Comparison of ENCODE assay signal across 11 cellular contexts in the genomic region with DNA sequence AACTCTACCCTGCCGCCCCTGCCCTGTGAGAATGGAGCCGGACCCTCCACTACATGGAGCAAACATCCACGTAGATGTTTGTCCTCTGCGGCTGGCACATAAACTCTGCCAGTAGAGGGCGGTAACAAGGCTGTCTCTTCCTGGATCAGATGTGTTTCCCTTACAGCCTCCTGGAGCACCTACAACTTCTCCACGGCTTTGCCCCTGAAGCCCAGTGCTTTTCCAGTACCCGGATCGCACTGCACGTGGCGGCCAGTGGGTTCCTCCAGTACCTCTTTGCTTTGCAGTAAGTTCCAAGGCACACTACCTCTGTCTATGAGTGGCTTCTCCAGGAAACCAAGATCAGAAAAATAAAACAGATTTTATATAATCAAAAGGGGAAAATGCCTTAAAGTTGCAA.
DNase-seq lines count a peak whose midpoint lies in the region; ATAC-seq and TF ChIP-seq lines count a peak whose summit lies in the region.
"Had no signal": no experiment of that assay in that cellular context is flagged by ENCODE, and none has a peak within 500 bp of the region (broad histone marks: within the 10 kb centered on the region; RNA-seq: fewer than 3 reads in every experiment).

No MANE protein-coding gene starts in this region.

- H3K4me3 Mint-ChIP-seq in MCF 10A (ENCODE audit: unreplicated experiment) (no peak overlapping the region), endodermal cell (no peak overlapping the region)
- H3K4me3 Mint-ChIP-seq: CD4-positive, CD25-positive, alpha-beta regulatory T cell had no signal

- no peak overlapping the region for H3K4me2 ChIP-seq in mammary epithelial cell (ENCODE audit: insufficient read depth, low read depth, low read length)

- H3K9me3 Mint-ChIP-seq in MCF 10A (ENCODE audit: unreplicated experiment): no peaks in the 10 kb centered on the region
- H3K9me3 Mint-ChIP-seq in endodermal cell: no peaks in the 10 kb centered on the region

- H3K36me3 ChIP-seq in mammary epithelial cell (ENCODE audit: insufficient read depth, low read length) (no peaks in the 10 kb centered on the region), endodermal cell (ENCODE audit: control insufficient read depth, insufficient read depth, low read length) (no peaks in the 10 kb centered on the region), upper lobe of right lung (no peaks in the 10 kb centered on the region)

- no peaks in the 10 kb centered on the region for H3K79me2 ChIP-seq in mammary epithelial cell (ENCODE audit: insufficient read depth, low read length)

- POLR2A ChIA-PET in MCF 10A (lab: Yijun Ruan, JAX): no interaction called here

- in situ Hi-C loops in mammary epithelial cell (cut with MboI; ENCODE audit: low sequenced_read_pairs in 2 of 2): no loop called here

- WGBS in mammary epithelial cell (ENCODE audit: low coverage, missing lambda C conversion rate): 71% methylated on average over 10 of the region's 10 CpGs
- WGBS in endodermal cell (ENCODE audit: insufficient coverage in 1 of 2, insufficient read length in 1 of 2), 2 experiments: 67 to 71% methylated on average over 10 of the region's 10 CpGs

- dilution Hi-C loops in mammary epithelial cell (cut with HindIII; ENCODE audit: low sequenced_read_pairs): no loop called here

- H2AFZ ChIP-seq in mammary epithelial cell (ENCODE audit: low read depth, low read length): no peak overlapping the region

- H3K27ac ChIP-seq in mammary epithelial cell (ENCODE audit: insufficient read depth, low read depth, low read length) (no peak overlapping the region), endodermal cell (ENCODE audit: low read depth, low read length) (no peak overlapping the region), upper lobe of right lung (no peak overlapping the region)

- H3K9me3 ChIP-seq in mammary epithelial cell (replicated peaks; ENCODE audit: insufficient read depth, low read length) (peaks cover 16% of the 10 kb centered on the region), endodermal cell (ENCODE audit: control insufficient read depth, low read length) (peaks cover 6% of the 10 kb centered on the region), upper lobe of right lung (no peaks in the 10 kb centered on the region)

- no peaks in the 10 kb centered on the region for H4K20me1 ChIP-seq in mammary epithelial cell (ENCODE audit: insufficient read depth, low read length)

- no peak overlapping the region for H3K9ac ChIP-seq in mammary epithelial cell (ENCODE audit: insufficient read depth, low read length)
- H3K9ac ChIP-seq in endodermal cell (ENCODE audit: extremely low read depth, low read length, poor library complexity, severe bottlenecking): no peak overlapping the region

- peak; percentile 58 for DNase-seq in MCF 10A (ENCODE audit: unreplicated experiment)
- no peak for DNase-seq in mammary epithelial cell
- DNase-seq in NAMALWA (ENCODE audit: low spot score): peak; percentile 64
- peak; percentile 91 for DNase-seq in endodermal cell
- DNase-seq in upper lobe of right lung: peak; percentile 62
- no peak for DNase-seq in epidermal melanocyte (ENCODE audit: insufficient read length, low spot score)
- DNase-seq in NCI-H1930 (lab: John Stamatoyannopoulos, UW): no peak
- DNase-seq: activated gamma-delta T cell; CD4-positive, CD25-positive, alpha-beta regulatory T cell; foreskin melanocyte had no signal

- H3K4me3 ChIP-seq in mammary epithelial cell (replicated peaks in 1 of 3; ENCODE audit: insufficient read depth in 1 of 3, low read depth in 2 of 3, low read length in 3 of 3) (no peak overlapping the region), endodermal cell (ENCODE audit: low read length) (no peak overlapping the region), upper lobe of right lung (no peak overlapping the region)

- CTCF ChIA-PET in MCF 10A (lab: Yijun Ruan, JAX): interaction anchor here (0.6 to 0.7 kb wide), 2 partner anchors 22 to 23 kb away, joined by 3 read pairs; no protein-coding TSS in a partner anchor
- CTCF ChIA-PET in mammary epithelial cell (lab: Charles Lee; ENCODE audit: low non-redundant PET): no interaction called here

- H3K27me3 Mint-ChIP-seq in MCF 10A (ENCODE audit: insufficient read depth, unreplicated experiment) (no peaks in the 10 kb centered on the region), endodermal cell (ENCODE audit: insufficient read depth) (no peaks in the 10 kb centered on the region)
- H3K27me3 Mint-ChIP-seq: CD4-positive, CD25-positive, alpha-beta regulatory T cell had no signal

- intact Hi-C loops in MCF 10A (cut with micrococcal nuclease) (no loop called here), mammary epithelial cell (cut with micrococcal nuclease) (no loop called here), upper lobe of right lung (cut with DNase I) (no loop called here)

- TF ChIP-seq CTCF in MCF 10A (IDR thresholded peaks at IDR 0.05; ENCODE audit: unreplicated experiment) (peak; percentile 32), mammary epithelial cell (conservative IDR thresholded peaks at IDR 0.05 in 1 of 2, IDR thresholded peaks at IDR 0.05 in 1 of 2; ENCODE audit: extremely low read depth in 1 of 2, insufficient read depth in 1 of 2, low read depth in 1 of 2, low read length in 2 of 2) (no peak), endodermal cell (conservative IDR thresholded peaks at IDR 0.05) (peak; percentile 91), upper lobe of right lung (IDR thresholded peaks at IDR 0.05) (peak; percentile 47)

- H3K4me1 ChIP-seq in mammary epithelial cell (ENCODE audit: insufficient read depth, low read length): no peaks in the 10 kb centered on the region
- H3K4me1 ChIP-seq in endodermal cell (ENCODE audit: control insufficient read depth, insufficient read depth, low read length): no peaks in the 10 kb centered on the region
- no peaks in the 10 kb centered on the region for H3K4me1 ChIP-seq in upper lobe of right lung

- H3K4me1 Mint-ChIP-seq in MCF 10A (ENCODE audit: insufficient read depth, unreplicated experiment): peaks cover 5% of the 10 kb centered on the region
- no peaks in the 10 kb centered on the region for H3K4me1 Mint-ChIP-seq in endodermal cell
- H3K4me1 Mint-ChIP-seq: CD4-positive, CD25-positive, alpha-beta regulatory T cell had no signal

- no peak overlapping the region for H3K27ac Mint-ChIP-seq in MCF 10A (ENCODE audit: low read depth, unreplicated experiment)
- no peak overlapping the region for H3K27ac Mint-ChIP-seq in endodermal cell
- H3K27ac Mint-ChIP-seq: CD4-positive, CD25-positive, alpha-beta regulatory T cell had no signal

- H3K36me3 Mint-ChIP-seq in MCF 10A (ENCODE audit: insufficient read depth, unreplicated experiment) (no peaks in the 10 kb centered on the region), endodermal cell (ENCODE audit: low read depth) (no peaks in the 10 kb centered on the region)
- H3K36me3 Mint-ChIP-seq: CD4-positive, CD25-positive, alpha-beta regulatory T cell had no signal

- H3K27me3 ChIP-seq in mammary epithelial cell (ENCODE audit: insufficient read depth, low read length): no peaks in the 10 kb centered on the region
- no peaks in the 10 kb centered on the region for H3K27me3 ChIP-seq in endodermal cell (ENCODE audit: control insufficient read depth, insufficient read depth, low read length, poor library complexity, severe bottlenecking)
- H3K27me3 ChIP-seq in upper lobe of right lung: no peaks in the 10 kb centered on the region

- BruUV-seq in MCF 10A (replicated peaks; lab: Mats Ljungman, UMichigan): no TSS peak
- no TSS peak for BruUV-seq in mammary epithelial cell (replicated peaks; lab: Mats Ljungman, UMichigan)

- ATAC-seq in upper lobe of right lung: peak; percentile 73
- no peak for ATAC-seq in GM18520 (IDR thresholded peaks at IDR 0.05; ENCODE audit: unreplicated experiment)

Comparison
In these comparisons a context has a peak if more than half of its experiments do, and no peak if none do; other contexts are left out.
1. DNase-seq: peak in MCF 10A (single experiment), NAMALWA (single experiment), endodermal cell (single experiment) and upper lobe of right lung (single experiment); none in mammary epithelial cell (single experiment), epidermal melanocyte (single experiment) and NCI-H1930 (0 of 2).
2. CTCF ChIP-seq: peak in MCF 10A (single experiment), endodermal cell (single experiment) and upper lobe of right lung (single experiment); none in mammary epithelial cell (0 of 2).